1 cellular context compared by ENCODE assay signal in the genomic region with DNA sequence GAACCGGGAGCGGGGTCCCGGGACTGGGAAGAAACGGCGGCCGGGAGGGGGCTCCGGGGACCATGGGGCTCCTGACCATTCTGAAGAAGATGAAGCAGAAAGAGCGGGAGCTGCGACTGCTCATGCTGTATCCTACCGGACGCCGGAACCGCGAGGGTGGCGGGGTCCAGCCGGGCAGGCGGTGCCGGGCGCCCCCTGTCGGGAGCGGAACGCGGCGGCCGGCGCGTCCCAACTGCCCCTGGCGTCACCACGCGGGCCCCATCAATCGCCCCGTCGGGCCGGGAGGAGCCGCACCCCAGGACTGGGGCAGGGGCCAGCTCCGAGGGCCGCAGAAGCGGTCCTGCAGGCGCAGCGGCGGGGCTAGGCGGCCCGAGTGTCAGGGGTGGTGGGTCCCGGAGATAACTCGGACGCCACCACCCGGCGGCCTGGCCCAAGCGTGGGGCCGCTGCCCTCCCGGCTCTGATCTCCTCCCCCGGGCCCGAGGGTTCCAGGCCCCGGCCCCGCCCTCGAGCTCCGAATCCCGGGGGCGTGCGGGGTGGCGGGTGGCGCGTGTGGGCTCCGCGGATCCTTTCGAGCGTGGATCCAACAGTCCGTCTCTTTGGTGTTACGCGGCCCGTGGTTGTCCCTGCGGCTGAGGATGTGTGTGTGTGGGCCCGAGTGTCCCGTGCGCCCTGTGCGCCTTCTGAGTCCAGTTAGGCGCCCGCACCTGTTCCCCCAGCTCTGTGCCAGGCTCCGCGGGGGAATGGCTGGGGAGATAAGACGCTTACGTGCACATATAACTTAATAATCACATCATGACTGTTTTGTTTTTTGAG.
TF ChIP-seq lines count a peak whose summit lies in the region.

Gene ARL2, plus strand, starts transcription at position 15 of the 815 bp plus-strand sequence. Its CDS starts 48 bp downstream, at position 63.

TF ChIP-seq in K562, 482 proteins besides CTCF, POLR2A, EP300 and RAD21 (continued from another document and continues in another):
- TF ChIP-seq STAT6 (CRISPR knock-in tag; IDR thresholded peaks at IDR 0.05) (no peak), TOE1 (IDR thresholded peaks at IDR 0.05; ENCODE audit: borderline replicate concordance) (no peak), TOE1 (CRISPR knock-in tag; IDR thresholded peaks at IDR 0.05; ENCODE audit: borderline replicate concordance, low read depth) (0 out of 2 replicates have a peak, but pooled peaks have one; percentile 25), SAFB (IDR thresholded peaks at IDR 0.05; ENCODE audit: borderline replicate concordance, low read depth, low read length) (peak; percentile 68; the same call in 1 of the 2 replicates), ZBTB40 (IDR thresholded peaks at IDR 0.05) (no peak; the same call in 1 of the 2 replicates), ZBTB40 (CRISPR knock-in tag; IDR thresholded peaks at IDR 0.05) (peak; percentile 71; the same call in 1 of the 2 replicates), TFAM (CRISPR knock-in tag; conservative IDR thresholded peaks at IDR 0.05) (no peak), U2AF2 (optimal IDR thresholded peaks at IDR 0.05; ENCODE audit: low read depth, low read length) (no peak), MCM5 (IDR thresholded peaks at IDR 0.05; ENCODE audit: low read depth) (no peak), BHLHE40 (IDR thresholded peaks at IDR 0.05; ENCODE audit: low read length) (peak; percentile 14; the same call in 1 of the 2 replicates), MECOM (CRISPR knock-in tag; IDR thresholded peaks at IDR 0.05) (no peak), ZNF707 (CRISPR knock-in tag; conservative IDR thresholded peaks at IDR 0.05) (peak; percentile 77), FOXP1 (CRISPR knock-in tag; IDR thresholded peaks at IDR 0.05) (peak; percentile 99), CTCFL (IDR thresholded peaks at IDR 0.05; ENCODE audit: borderline replicate concordance, insufficient read depth, low read depth, low read length, poor library complexity, severe bottlenecking) (peak; percentile 99), SMARCE1 (IDR thresholded peaks at IDR 0.05) (no peak), TEAD1 (CRISPR knock-in tag; IDR thresholded peaks at IDR 0.05) (peak in 1 of 2 experiments; percentile 95; a peak in 2 of 4 replicates), RB1 (IDR thresholded peaks at IDR 0.05; ENCODE audit: low read depth) (peak; percentile 64), STAT5A (IDR thresholded peaks at IDR 0.05; ENCODE audit: borderline replicate concordance, low read length) (no peak), KDM4B (IDR thresholded peaks at IDR 0.05; ENCODE audit: borderline replicate concordance in 2 of 2, low read depth in 1 of 2) (no peak; a peak in 1 of 4 replicates), CHD2 (IDR thresholded peaks at IDR 0.05; ENCODE audit: low read depth, low read length) (peak; percentile 19; the same call in 1 of the 2 replicates)
- TF ChIP-seq, protein P1, sequence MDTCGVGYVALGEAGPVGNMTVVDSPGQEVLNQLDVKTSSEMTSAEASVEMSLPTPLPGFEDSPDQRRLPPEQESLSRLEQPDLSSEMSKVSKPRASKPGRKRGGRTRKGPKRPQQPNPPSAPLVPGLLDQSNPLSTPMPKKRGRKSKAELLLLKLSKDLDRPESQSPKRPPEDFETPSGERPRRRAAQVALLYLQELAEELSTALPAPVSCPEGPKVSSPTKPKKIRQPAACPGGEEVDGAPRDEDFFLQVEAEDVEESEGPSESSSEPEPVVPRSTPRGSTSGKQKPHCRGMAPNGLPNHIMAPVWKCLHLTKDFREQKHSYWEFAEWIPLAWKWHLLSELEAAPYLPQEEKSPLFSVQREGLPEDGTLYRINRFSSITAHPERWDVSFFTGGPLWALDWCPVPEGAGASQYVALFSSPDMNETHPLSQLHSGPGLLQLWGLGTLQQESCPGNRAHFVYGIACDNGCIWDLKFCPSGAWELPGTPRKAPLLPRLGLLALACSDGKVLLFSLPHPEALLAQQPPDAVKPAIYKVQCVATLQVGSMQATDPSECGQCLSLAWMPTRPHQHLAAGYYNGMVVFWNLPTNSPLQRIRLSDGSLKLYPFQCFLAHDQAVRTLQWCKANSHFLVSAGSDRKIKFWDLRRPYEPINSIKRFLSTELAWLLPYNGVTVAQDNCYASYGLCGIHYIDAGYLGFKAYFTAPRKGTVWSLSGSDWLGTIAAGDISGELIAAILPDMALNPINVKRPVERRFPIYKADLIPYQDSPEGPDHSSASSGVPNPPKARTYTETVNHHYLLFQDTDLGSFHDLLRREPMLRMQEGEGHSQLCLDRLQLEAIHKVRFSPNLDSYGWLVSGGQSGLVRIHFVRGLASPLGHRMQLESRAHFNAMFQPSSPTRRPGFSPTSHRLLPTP (IDR thresholded peaks at IDR 0.05; ENCODE audit: borderline replicate concordance, extremely low read depth, insufficient read length): no peak
- TF ChIP-seq, protein P2, sequence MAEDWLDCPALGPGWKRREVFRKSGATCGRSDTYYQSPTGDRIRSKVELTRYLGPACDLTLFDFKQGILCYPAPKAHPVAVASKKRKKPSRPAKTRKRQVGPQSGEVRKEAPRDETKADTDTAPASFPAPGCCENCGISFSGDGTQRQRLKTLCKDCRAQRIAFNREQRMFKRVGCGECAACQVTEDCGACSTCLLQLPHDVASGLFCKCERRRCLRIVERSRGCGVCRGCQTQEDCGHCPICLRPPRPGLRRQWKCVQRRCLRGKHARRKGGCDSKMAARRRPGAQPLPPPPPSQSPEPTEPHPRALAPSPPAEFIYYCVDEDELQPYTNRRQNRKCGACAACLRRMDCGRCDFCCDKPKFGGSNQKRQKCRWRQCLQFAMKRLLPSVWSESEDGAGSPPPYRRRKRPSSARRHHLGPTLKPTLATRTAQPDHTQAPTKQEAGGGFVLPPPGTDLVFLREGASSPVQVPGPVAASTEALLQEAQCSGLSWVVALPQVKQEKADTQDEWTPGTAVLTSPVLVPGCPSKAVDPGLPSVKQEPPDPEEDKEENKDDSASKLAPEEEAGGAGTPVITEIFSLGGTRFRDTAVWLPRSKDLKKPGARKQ (CRISPR knock-in tag; IDR thresholded peaks at IDR 0.05): no peak
- TF ChIP-seq, protein P3, sequence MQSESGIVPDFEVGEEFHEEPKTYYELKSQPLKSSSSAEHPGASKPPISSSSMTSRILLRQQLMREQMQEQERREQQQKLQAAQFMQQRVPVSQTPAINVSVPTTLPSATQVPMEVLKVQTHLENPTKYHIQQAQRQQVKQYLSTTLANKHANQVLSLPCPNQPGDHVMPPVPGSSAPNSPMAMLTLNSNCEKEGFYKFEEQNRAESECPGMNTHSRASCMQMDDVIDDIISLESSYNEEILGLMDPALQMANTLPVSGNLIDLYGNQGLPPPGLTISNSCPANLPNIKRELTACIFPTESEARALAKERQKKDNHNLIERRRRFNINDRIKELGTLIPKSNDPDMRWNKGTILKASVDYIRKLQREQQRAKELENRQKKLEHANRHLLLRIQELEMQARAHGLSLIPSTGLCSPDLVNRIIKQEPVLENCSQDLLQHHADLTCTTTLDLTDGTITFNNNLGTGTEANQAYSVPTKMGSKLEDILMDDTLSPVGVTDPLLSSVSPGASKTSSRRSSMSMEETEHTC (IDR thresholded peaks at IDR 0.05): 0 out of 2 replicates have a peak, but pooled peaks have one; percentile 6
